Comparison of ENCODE assay signal across 8 cellular contexts in the genomic region with DNA sequence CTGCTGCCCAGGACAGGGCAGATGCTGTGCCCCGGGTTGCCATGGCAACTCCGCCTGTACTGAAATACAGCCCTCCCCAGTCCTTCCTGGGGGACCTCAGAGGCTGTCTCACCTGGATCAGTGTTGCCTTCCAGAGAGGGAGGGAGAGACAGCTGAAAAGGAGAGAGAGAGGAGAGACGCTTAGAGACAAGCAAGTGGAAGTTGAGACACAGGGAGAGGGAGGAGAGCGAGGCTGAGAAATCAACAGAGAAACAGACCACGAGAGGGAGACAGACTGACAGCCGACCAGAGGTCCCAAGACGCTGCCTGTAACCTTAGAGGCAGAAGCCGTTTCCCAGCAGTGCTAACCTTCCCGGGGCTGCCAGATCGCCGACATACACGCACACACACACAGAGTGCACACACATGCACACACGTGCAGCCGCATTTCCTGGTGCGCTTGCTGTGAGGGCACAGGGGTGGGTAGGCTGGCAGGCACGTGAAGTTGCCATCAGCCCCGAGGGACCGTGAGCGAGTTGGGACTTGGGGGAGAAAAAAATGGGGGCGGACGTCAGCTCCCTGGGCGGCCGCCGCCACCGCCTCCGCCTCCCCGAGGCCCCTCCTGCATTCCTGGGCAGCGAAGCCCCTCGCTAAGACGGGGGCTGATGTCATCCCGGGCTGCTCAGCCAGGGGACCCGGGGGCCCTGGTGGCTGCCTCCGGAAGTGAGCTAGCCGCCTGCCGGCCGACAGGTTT.
DNase-seq lines count a peak whose midpoint lies in the region; ATAC-seq and TF ChIP-seq lines count a peak whose summit lies in the region.

No MANE protein-coding gene starts in this region.

- H3K9ac ChIP-seq in BLaER1 treated with 17β-estradiol and CSF1 and Interleukin-3, amounts not matched to agents 10 nM and 100 nM = peak overlapping the region in 10 of 11 experiments; percentile 41 to 68 (median 56); a peak in 19 of 22 replicates

- DNase-seq in HCEC 1CT (peak; percentile 45), NCI-H526 (lab: John Stamatoyannopoulos, UW) (peak; percentile 63 to 83), ecto neural progenitor cell (ENCODE audit: low spot score) (peak; percentile 87), lower leg skin (ENCODE audit: low spot score in 2 of 2) (peak; percentile 51 to 89)
- peak; percentile 41 for DNase-seq in activated CD4-positive, alpha-beta memory T cell treated with anti-CD3 and anti-CD28 coated beads, Interleukin-2, amount 10 ng/mL, durations not matched to agents 7 days and 5 days
- peak; percentile 46 for DNase-seq in stimulated activated CD4-positive, alpha-beta T cell treated with anti-CD3 and anti-CD28 coated beads, Interleukin-4, amount 100 ng/mL, for 24 hours

- no peak overlapping the region for H3K27ac Mint-ChIP-seq in activated CD4-positive, alpha-beta memory T cell treated with anti-CD3 and anti-CD28 coated beads, Interleukin-2, amount 10 ng/mL, durations not matched to agents 7 days and 5 days

- peak overlapping the region; percentile 49 for H3K4me3 Mint-ChIP-seq in activated CD4-positive, alpha-beta memory T cell treated with anti-CD3 and anti-CD28 coated beads, Interleukin-2, amount 10 ng/mL, durations not matched to agents 7 days and 5 days

- intact Hi-C loops in lower leg skin (cut with DNase I; ENCODE audit: low total_unique reads) = no loop called here

- peaks cover 0 to 5% (median 0%) of the 10 kb centered on the region in 11 experiments; a peak in 1 of 22 replicates for H3K9me3 ChIP-seq in BLaER1 treated with 17β-estradiol and CSF1 and Interleukin-3, amounts not matched to agents 10 nM and 100 nM (replicated peaks in 1 of 11)

- H3K9me3 Mint-ChIP-seq in activated CD4-positive, alpha-beta memory T cell treated with anti-CD3 and anti-CD28 coated beads, Interleukin-2, amount 10 ng/mL, durations not matched to agents 7 days and 5 days = no peaks in the 10 kb centered on the region

- H4K20me1 ChIP-seq in BLaER1 treated with 17β-estradiol and CSF1 and Interleukin-3, amounts not matched to agents 10 nM and 100 nM = peaks cover 0 to 19% (median 0%) of the 10 kb centered on the region in 11 experiments; a peak in 3 of 22 replicates

- CTCF ChIA-PET in activated CD4-positive, alpha-beta memory T cell treated with anti-CD3 and anti-CD28 coated beads, Interleukin-2, amount 10 ng/mL, durations not matched to agents 7 days and 5 days (lab: Charles Lee) = interaction anchor here (0.6 to 1.9 kb wide), 6 partner anchors 30 to 1183 kb away, joined by 3 to 6 read pairs (median 3); no protein-coding TSS in a partner anchor

- H3K4me1 Mint-ChIP-seq in activated CD4-positive, alpha-beta memory T cell treated with anti-CD3 and anti-CD28 coated beads, Interleukin-2, amount 10 ng/mL, durations not matched to agents 7 days and 5 days = peaks cover 17% of the 10 kb centered on the region

- H3K4me2 ChIP-seq in BLaER1 treated with 17β-estradiol and CSF1 and Interleukin-3, amounts not matched to agents 10 nM and 100 nM = peak overlapping the region; percentile 90 to 100 (median 99)

- peaks cover 4 to 65% (median 43%) of the 10 kb centered on the region in 10 experiments for H3K4me1 ChIP-seq in BLaER1 treated with 17β-estradiol and CSF1 and Interleukin-3, amounts not matched to agents 10 nM and 100 nM

- POLR2A ChIA-PET in activated CD4-positive, alpha-beta memory T cell treated with anti-CD3 and anti-CD28 coated beads, Interleukin-2, amount 10 ng/mL, durations not matched to agents 7 days and 5 days (lab: Charles Lee) = no interaction called here

- ATAC-seq in GM18861 (IDR thresholded peaks at IDR 0.05; ENCODE audit: unreplicated experiment) = no peak

- no peaks in the 10 kb centered on the region for H3K27me3 Mint-ChIP-seq in activated CD4-positive, alpha-beta memory T cell treated with anti-CD3 and anti-CD28 coated beads, Interleukin-2, amount 10 ng/mL, durations not matched to agents 7 days and 5 days

- no peak for TF ChIP-seq POLR2A in lower leg skin (IDR thresholded peaks at IDR 0.05)

- H3K27me3 ChIP-seq in BLaER1 treated with 17β-estradiol and CSF1 and Interleukin-3, amounts not matched to agents 10 nM and 100 nM = peaks cover 13 to 30% (median 21%) of the 10 kb centered on the region in 11 experiments; a peak in 21 of 22 replicates

- TF ChIP-seq CTCF in lower leg skin (IDR thresholded peaks at IDR 0.05) = peak in 1 of 3 donors; percentile 9

- H3K36me3 ChIP-seq in BLaER1 treated with 17β-estradiol and CSF1 and Interleukin-3, amounts not matched to agents 10 nM and 100 nM = no peaks in the 10 kb centered on the region

- peaks cover 8% of the 10 kb centered on the region for H3K36me3 Mint-ChIP-seq in activated CD4-positive, alpha-beta memory T cell treated with anti-CD3 and anti-CD28 coated beads, Interleukin-2, amount 10 ng/mL, durations not matched to agents 7 days and 5 days (ENCODE audit: low read depth)

- peak overlapping the region in 4 of 11 experiments; percentile 12 to 36 (median 22); a peak in 2 of 22 replicates for H3K27ac ChIP-seq in BLaER1 treated with 17β-estradiol and CSF1 and Interleukin-3, amounts not matched to agents 10 nM and 100 nM

- WGBS in lower leg skin, 2 donors = 0 to 1% methylated on average over 22 to 32 of the region's 36 CpGs

- peak overlapping the region; percentile 51 to 75 (median 60) for H3K4me3 ChIP-seq in BLaER1 treated with 17β-estradiol and CSF1 and Interleukin-3, amounts not matched to agents 10 nM and 100 nM
- peak overlapping the region; percentile 41 for H3K4me3 ChIP-seq in lower leg skin (ENCODE audit: low read depth, poor library complexity, severe bottlenecking)
